1 cellular context compared by ENCODE assay signal in genomic region chr2:85327757-85328617, GRCh38.
A peak's percentile ranks its signal among the peaks of the same experiment; 100 is the strongest.
TF ChIP-seq lines count a peak whose summit lies in the region.

TSS of gene TGOLN2 (minus strand) at chr2:85327989. CDS start at chr2:85327962, 27 bp downstream.

TF ChIP-seq in HEK293, 187 proteins besides CTCF, POLR2A, EP300 and RAD21 (continued from another document and continues in another):
- TF ChIP-seq PRDM10 (tag by site-specific recombination; IDR thresholded peaks at IDR 0.05) (peak; percentile 93), ZNF660 (tag by site-specific recombination; IDR thresholded peaks at IDR 0.05) (peak; percentile 34; the same call in 1 of the 2 replicates), ZNF664 (tag by site-specific recombination; IDR thresholded peaks at IDR 0.05) (no peak), GLI4 (tag by site-specific recombination; IDR thresholded peaks at IDR 0.05) (no peak), ZNF658 (tag by site-specific recombination; IDR thresholded peaks at IDR 0.05) (no peak), ZNF433 (tag by site-specific recombination; IDR thresholded peaks at IDR 0.05; ENCODE audit: low read depth) (no peak), ZNF600 (tag by site-specific recombination; IDR thresholded peaks at IDR 0.05) (peak; percentile 68), ZBTB17 (tag by site-specific recombination; IDR thresholded peaks at IDR 0.05) (peak; percentile 87), KLF10 (tag by site-specific recombination; IDR thresholded peaks at IDR 0.05) (peak; percentile 41; the same call in 1 of the 2 replicates), ZNF580 (tag by site-specific recombination; IDR thresholded peaks at IDR 0.05) (peak; percentile 63), IKZF3 (tag by site-specific recombination; IDR thresholded peaks at IDR 0.05) (peak; percentile 15; the same call in 1 of the 2 replicates), ZNF654 (tag by site-specific recombination; IDR thresholded peaks at IDR 0.05; ENCODE audit: low read depth) (no peak; the same call in 1 of the 2 replicates), ZNF501 (tag by site-specific recombination; IDR thresholded peaks at IDR 0.05) (peak; percentile 95), BCL11B (tag by site-specific recombination; IDR thresholded peaks at IDR 0.05; ENCODE audit: low read depth) (peak; percentile 36; the same call in 1 of the 2 replicates), ZNF639 (tag by site-specific recombination; IDR thresholded peaks at IDR 0.05) (peak; percentile 73; the same call in 1 of the 2 replicates), REST (tag by site-specific recombination; IDR thresholded peaks at IDR 0.05) (no peak; the same call in 1 of the 2 replicates), ZNF175 (tag by site-specific recombination; IDR thresholded peaks at IDR 0.05) (no peak), ZNF518A (tag by site-specific recombination; conservative IDR thresholded peaks at IDR 0.05; ENCODE audit: low read depth) (peak; percentile 47; the same call in 1 of the 2 replicates), ZNF223 (tag by site-specific recombination; IDR thresholded peaks at IDR 0.05) (no peak), ZNF791 (tag by site-specific recombination; IDR thresholded peaks at IDR 0.05) (no peak), ZNF510 (tag by site-specific recombination; IDR thresholded peaks at IDR 0.05; ENCODE audit: insufficient replicate concordance) (no peak), ZNF555 (tag by site-specific recombination; conservative IDR thresholded peaks at IDR 0.05) (no peak), ZBTB48 (tag by site-specific recombination; IDR thresholded peaks at IDR 0.05) (peak; percentile 67; the same call in 1 of the 2 replicates), TRIM28 (IDR thresholded peaks at IDR 0.05; ENCODE audit: borderline replicate concordance, low read length) (peak; percentile 79; the same call in 1 of the 2 replicates), SP7 (tag by site-specific recombination; IDR thresholded peaks at IDR 0.05) (peak; percentile 86), SCRT2 (tag by site-specific recombination; IDR thresholded peaks at IDR 0.05) (peak; percentile 34), GLIS2 (tag by site-specific recombination; IDR thresholded peaks at IDR 0.05) (peak; percentile 37; the same call in 1 of the 2 replicates), KLF16 (tag by site-specific recombination; IDR thresholded peaks at IDR 0.05) (peak; percentile 96), KLF8 (tag by site-specific recombination; IDR thresholded peaks at IDR 0.05) (peak; percentile 90), KLF17 (tag by site-specific recombination; IDR thresholded peaks at IDR 0.05) (peak; percentile 79; the same call in 1 of the 2 replicates), KLF1 (tag by site-specific recombination; IDR thresholded peaks at IDR 0.05) (peak; percentile 60), ZNF76 (tag by site-specific recombination; IDR thresholded peaks at IDR 0.05; ENCODE audit: borderline replicate concordance, low read depth) (peak; percentile 48; the same call in 1 of the 2 replicates), WT1 (tag by site-specific recombination; IDR thresholded peaks at IDR 0.05) (peak; percentile 51; the same call in 1 of the 2 replicates), ZNF561 (tag by site-specific recombination; IDR thresholded peaks at IDR 0.05; ENCODE audit: borderline replicate concordance) (peak; percentile 46; the same call in 1 of the 2 replicates), ZNF324 (tag by site-specific recombination; IDR thresholded peaks at IDR 0.05) (peak; percentile 57; the same call in 1 of the 2 replicates), ZNF221 (tag by site-specific recombination; IDR thresholded peaks at IDR 0.05; ENCODE audit: borderline replicate concordance) (peak; percentile 34; the same call in 1 of the 2 replicates), ZNF114 (tag by site-specific recombination; IDR thresholded peaks at IDR 0.05) (no peak), ZNF692 (tag by site-specific recombination; IDR thresholded peaks at IDR 0.05) (peak; percentile 77; the same call in 1 of the 2 replicates), ZNF211 (tag by site-specific recombination; IDR thresholded peaks at IDR 0.05; ENCODE audit: low read depth) (no peak), ZNF366 (tag by site-specific recombination; conservative IDR thresholded peaks at IDR 0.05) (peak; percentile 24; the same call in 1 of the 2 replicates), ZNF560 (tag by site-specific recombination; IDR thresholded peaks at IDR 0.05; ENCODE audit: borderline replicate concordance) (no peak), ZBTB7A (tag by site-specific recombination; IDR thresholded peaks at IDR 0.05; ENCODE audit: low read depth) (peak; percentile 66; the same call in 1 of the 2 replicates), ZNF792 (tag by site-specific recombination; IDR thresholded peaks at IDR 0.05) (no peak), ZFHX2 (tag by site-specific recombination; conservative IDR thresholded peaks at IDR 0.05) (peak; percentile 55), HIC1 (tag by site-specific recombination; IDR thresholded peaks at IDR 0.05) (no peak)
